Comparison of ENCODE assay signal across 8 cellular contexts in the genomic region with DNA sequence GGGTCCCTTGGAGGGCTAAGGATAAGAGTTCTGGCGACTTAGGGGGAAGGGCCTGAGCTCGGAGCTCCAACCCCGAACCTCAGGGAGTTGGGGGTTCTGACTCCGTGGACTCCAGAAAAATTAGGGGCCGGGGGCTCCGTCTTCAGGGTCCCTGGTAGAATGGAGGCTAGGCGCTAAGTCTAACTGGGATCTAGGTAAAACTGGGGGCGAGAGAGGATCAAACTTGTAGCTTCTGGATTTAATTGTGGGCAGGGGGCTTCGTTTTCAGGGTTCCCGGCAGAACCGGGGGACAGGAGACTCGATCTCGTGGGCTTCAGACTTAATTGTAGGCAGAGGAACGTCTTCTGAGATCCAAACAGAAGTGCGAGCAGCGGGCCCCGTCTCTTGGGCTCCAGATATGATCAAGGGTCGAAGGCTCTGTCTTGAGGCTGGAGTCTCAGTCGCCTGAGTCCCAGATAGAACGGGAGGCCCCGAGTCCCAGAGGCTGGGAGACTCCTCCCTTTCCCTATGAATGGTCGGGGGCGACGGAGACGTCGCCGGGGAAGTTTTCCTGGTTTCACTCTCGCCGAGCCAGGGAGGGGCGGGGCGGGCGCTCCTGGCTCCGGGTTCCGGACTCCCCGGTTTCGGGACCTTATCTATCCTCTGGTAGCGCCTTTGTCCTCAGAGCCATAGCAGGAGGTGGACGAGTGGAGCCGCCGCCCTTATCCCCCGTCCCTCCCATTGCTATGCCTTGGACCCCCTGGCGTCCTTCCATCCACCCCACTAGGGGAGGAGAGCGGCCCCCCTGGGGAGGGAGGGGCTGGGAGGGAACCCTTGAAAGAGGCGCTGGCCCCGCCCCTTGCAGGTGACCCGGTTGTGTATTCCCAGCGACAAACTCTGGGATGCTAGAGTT. TPM values are rescaled to one million over a fixed set of nuclear protein-coding genes. Genes with fewer than 3 reads are reported as not detected.
DNase-seq lines count a peak whose midpoint lies in the region; ATAC-seq and TF ChIP-seq lines count a peak whose summit lies in the region.

No MANE protein-coding gene starts in this region.

- H3K9me3 ChIP-seq in BE2C, result no peaks in the 10 kb centered on the region

- H3K4me3 ChIP-seq in BE2C (ENCODE audit: low read depth, low read length), result peak overlapping the region; percentile 71
- H3K4me3 ChIP-seq in fibroblast of mammary gland (ENCODE audit: control insufficient read depth, low read depth, low read length), result peak overlapping the region; percentile 94

- no peaks in the 10 kb centered on the region for H3K36me3 Mint-ChIP-seq in activated CD8-positive, alpha-beta T cell treated with anti-CD3 and anti-CD28 coated beads, Interleukin-2, amount 10 ng/mL, durations not matched to agents 7 days and 5 days (ENCODE audit: low read depth)
- H3K36me3 Mint-ChIP-seq in naive thymus-derived CD8-positive, alpha-beta T cell, result no peaks in the 10 kb centered on the region

- TF ChIP-seq CTCF in BE2C (IDR thresholded peaks at IDR 0.05; ENCODE audit: low read depth, low read length) (no peak), fibroblast of mammary gland (conservative IDR thresholded peaks at IDR 0.05; ENCODE audit: control insufficient read depth, insufficient read depth, low read depth, low read length) (no peak)

- CTCF ChIA-PET in activated CD8-positive, alpha-beta T cell treated with anti-CD3 and anti-CD28 coated beads, Interleukin-2, amount 10 ng/mL, durations not matched to agents 7 days and 5 days (lab: Charles Lee), result interaction anchor here (3.1 kb wide), 1 partner anchor 63 kb away, joined by 8 read pairs; no protein-coding TSS in a partner anchor

- POLR2A ChIA-PET in activated CD8-positive, alpha-beta T cell treated with anti-CD3 and anti-CD28 coated beads, Interleukin-2, amount 10 ng/mL, durations not matched to agents 7 days and 5 days (lab: Charles Lee), result no interaction called here
- POLR2A ChIA-PET in naive thymus-derived CD8-positive, alpha-beta T cell (lab: Charles Lee), result interaction anchor here (0.6 kb wide), 1 partner anchor 77 kb away, joined by 3 read pairs; no protein-coding TSS in a partner anchor

- peaks cover 24% of the 10 kb centered on the region for H3K4me1 ChIP-seq in BE2C

- ATAC-seq in activated CD8-positive, alpha-beta T cell treated with anti-CD3 and anti-CD28 coated beads, Interleukin-2, amount 10 ng/mL, durations not matched to agents 7 days and 5 days, result no peak
- ATAC-seq in naive thymus-derived CD8-positive, alpha-beta T cell, result no peak
- ATAC-seq in GM19023 (IDR thresholded peaks at IDR 0.05; ENCODE audit: unreplicated experiment), result no peak

- H3K27me3 Mint-ChIP-seq in activated CD8-positive, alpha-beta T cell treated with anti-CD3 and anti-CD28 coated beads, Interleukin-2, amount 10 ng/mL, durations not matched to agents 7 days and 5 days (ENCODE audit: low read depth), result peaks cover 43% of the 10 kb centered on the region
- peaks cover 8 to 15% (median 12%) of the 10 kb centered on the region in 5 donors for H3K27me3 Mint-ChIP-seq in naive thymus-derived CD8-positive, alpha-beta T cell

- H3K27ac Mint-ChIP-seq in activated CD8-positive, alpha-beta T cell treated with anti-CD3 and anti-CD28 coated beads, Interleukin-2, amount 10 ng/mL, durations not matched to agents 7 days and 5 days, result no peak overlapping the region
- H3K27ac Mint-ChIP-seq in naive thymus-derived CD8-positive, alpha-beta T cell, result peak overlapping the region in 9 of 10 donors; percentile 32 to 89 (median 80)

- H3K27me3 ChIP-seq in BE2C, result peaks cover 9% of the 10 kb centered on the region

- H3K4me3 Mint-ChIP-seq in activated CD8-positive, alpha-beta T cell treated with anti-CD3 and anti-CD28 coated beads, Interleukin-2, amount 10 ng/mL, durations not matched to agents 7 days and 5 days, result peak overlapping the region; percentile 40
- peak overlapping the region; percentile 73 to 91 (median 86) for H3K4me3 Mint-ChIP-seq in naive thymus-derived CD8-positive, alpha-beta T cell

- peaks cover 37% of the 10 kb centered on the region for H3K4me1 Mint-ChIP-seq in activated CD8-positive, alpha-beta T cell treated with anti-CD3 and anti-CD28 coated beads, Interleukin-2, amount 10 ng/mL, durations not matched to agents 7 days and 5 days (ENCODE audit: low read depth)
- H3K4me1 Mint-ChIP-seq in naive thymus-derived CD8-positive, alpha-beta T cell, result peaks cover 20 to 41% (median 27%) of the 10 kb centered on the region in 4 donors

- no peaks in the 10 kb centered on the region for H3K9me3 Mint-ChIP-seq in activated CD8-positive, alpha-beta T cell treated with anti-CD3 and anti-CD28 coated beads, Interleukin-2, amount 10 ng/mL, durations not matched to agents 7 days and 5 days (ENCODE audit: insufficient read depth)
- H3K9me3 Mint-ChIP-seq in naive thymus-derived CD8-positive, alpha-beta T cell, result peaks cover 0 to 2% (median 0%) of the 10 kb centered on the region in 9 donors

- H3K36me3 ChIP-seq in BE2C, result no peaks in the 10 kb centered on the region

- DNase-seq in BE2C (peak; percentile 32), HT1080 (ENCODE audit: low read depth) (peak; percentile 55), fibroblast of mammary gland (ENCODE audit: low read depth) (peak; percentile 36)
- no peak for DNase-seq in activated CD8-positive, alpha-beta T cell treated with anti-CD3 and anti-CD28 coated beads, Interleukin-2, amount 10 ng/mL, durations not matched to agents 7 days and 5 days
- DNase-seq in naive thymus-derived CD8-positive, alpha-beta T cell, result peak in 1 of 10 donors; percentile 14
- DNase-seq in activated CD4-positive, CD25-positive, alpha-beta regulatory T cell treated with anti-CD3 and anti-CD28 coated beads, Interleukin-2, amount 50 U/mL, for 72 hours, result no peak
- no peak for DNase-seq in stimulated activated CD4-positive, alpha-beta T cell treated with anti-CD3 and anti-CD28 coated beads, Interleukin-1b, Interleukin-23, amount 100 ng/mL, for 48 hours

RNA-seq across cellular contexts. Expression of gene NECTIN2, which starts 1.3 kb away (rescaled TPM):
- polyA plus RNA-seq in BE2C (2012; ENCODE audit: insufficient read depth, insufficient read length, low read depth), result 105 TPM
- 131 and 151 TPM in 2 replicates for total RNA-seq in HT1080 (2014; rRNA removed; shearing (Covaris generic))
- polyA plus RNA-seq in HT1080 (2015; cell fraction: cytosol; rRNA removed), result 175 and 182 TPM in 2 replicates
- 148 and 172 TPM in 2 replicates for polyA plus RNA-seq in HT1080 (2015; cell fraction: nucleus; rRNA removed)
- under 1 TPM; 0.26 to 0.31 TPM for total RNA-seq in activated CD8-positive, alpha-beta T cell treated with anti-CD3 and anti-CD28 coated beads, Interleukin-2, amount 10 ng/mL, durations not matched to agents 7 days and 5 days
- under 1 TPM; 0.42 to 0.93 TPM for total RNA-seq in naive thymus-derived CD8-positive, alpha-beta T cell
- under 1 TPM in 1 of 3 donors, not detected in 2; 0.47 TPM for polyA plus RNA-seq in naive thymus-derived CD8-positive, alpha-beta T cell

RNA-seq across cellular contexts. Expression of gene BCAM, which starts 38.5 kb away (rescaled TPM):
- 7.3 TPM for polyA plus RNA-seq in BE2C (2012; ENCODE audit: insufficient read depth, insufficient read length, low read depth)
- total RNA-seq in HT1080 (2014; rRNA removed; shearing (Covaris generic)), result 2.0 and 3.9 TPM in 2 replicates
- 2.6 and 4.3 TPM in 2 replicates for polyA plus RNA-seq in HT1080 (2015; cell fraction: cytosol; rRNA removed)
- polyA plus RNA-seq in HT1080 (2015; cell fraction: nucleus; rRNA removed), result 2.8 and 9.1 TPM in 2 replicates
- not detected for total RNA-seq in activated CD8-positive, alpha-beta T cell treated with anti-CD3 and anti-CD28 coated beads, Interleukin-2, amount 10 ng/mL, durations not matched to agents 7 days and 5 days
- not detected for total RNA-seq in naive thymus-derived CD8-positive, alpha-beta T cell
- polyA plus RNA-seq in naive thymus-derived CD8-positive, alpha-beta T cell, result not detected

RNA-seq across cellular contexts. Expression of gene TOMM40, which starts 43.7 kb away (rescaled TPM):
- polyA plus RNA-seq in BE2C (2012; ENCODE audit: insufficient read depth, insufficient read length, low read depth), result 239 TPM
- total RNA-seq in HT1080 (2014; rRNA removed; shearing (Covaris generic)), result 230 and 243 TPM in 2 replicates
- polyA plus RNA-seq in HT1080 (2015; cell fraction: cytosol; rRNA removed), result 106 and 111 TPM in 2 replicates
- polyA plus RNA-seq in HT1080 (2015; cell fraction: nucleus; rRNA removed), result 87.4 and 119 TPM in 2 replicates
- total RNA-seq in activated CD8-positive, alpha-beta T cell treated with anti-CD3 and anti-CD28 coated beads, Interleukin-2, amount 10 ng/mL, durations not matched to agents 7 days and 5 days, result 10 to 100 TPM; 84.5 to 88.4 TPM
- total RNA-seq in naive thymus-derived CD8-positive, alpha-beta T cell, result 10 to 100 TPM; 39.3 to 41.4 TPM
- 10 to 100 TPM; 32.0 to 42.3 (median 33.7) TPM for polyA plus RNA-seq in naive thymus-derived CD8-positive, alpha-beta T cell

RNA-seq across cellular contexts. Expression of gene APOE, which starts 58.2 kb away (rescaled TPM):
- polyA plus RNA-seq in BE2C (2012; ENCODE audit: insufficient read depth, insufficient read length, low read depth), result 22.4 TPM
- 1.4 and 1.9 TPM in 2 replicates for total RNA-seq in HT1080 (2014; rRNA removed; shearing (Covaris generic))
- 0.88 and 2.1 TPM in 2 replicates for polyA plus RNA-seq in HT1080 (2015; cell fraction: cytosol; rRNA removed)
- polyA plus RNA-seq in HT1080 (2015; cell fraction: nucleus; rRNA removed), result 1.5 and 2.5 TPM in 2 replicates
- total RNA-seq in activated CD8-positive, alpha-beta T cell treated with anti-CD3 and anti-CD28 coated beads, Interleukin-2, amount 10 ng/mL, durations not matched to agents 7 days and 5 days, result under 1 TPM; 0.68 to 0.89 TPM
- 1 to 10 TPM; 2.9 to 3.6 TPM for total RNA-seq in naive thymus-derived CD8-positive, alpha-beta T cell
- polyA plus RNA-seq in naive thymus-derived CD8-positive, alpha-beta T cell, result not detected

Comparison
In these comparisons a context has a peak if more than half of its experiments do, and no peak if none do; other contexts are left out.
1. DNase-seq: peak in BE2C (single experiment), HT1080 (single experiment) and fibroblast of mammary gland (single experiment); none in activated CD8-positive, alpha-beta T cell treated with anti-CD3 and anti-CD28 coated beads, Interleukin-2, amount 10 ng/mL, durations not matched to agents 7 days and 5 days (single experiment), activated CD4-positive, CD25-positive, alpha-beta regulatory T cell treated with anti-CD3 and anti-CD28 coated beads, Interleukin-2, amount 50 U/mL, for 72 hours (single experiment) and stimulated activated CD4-positive, alpha-beta T cell treated with anti-CD3 and anti-CD28 coated beads, Interleukin-1b, Interleukin-23, amount 100 ng/mL, for 48 hours (single experiment).
2. RNA of gene NECTIN2, which starts 1.3 kb away (total RNA-seq): 131 to 151 TPM in HT1080; 0.42 to 0.93 TPM in naive thymus-derived CD8-positive, alpha-beta T cell and 0.26 to 0.31 TPM in activated CD8-positive, alpha-beta T cell treated with anti-CD3 and anti-CD28 coated beads, Interleukin-2, amount 10 ng/mL, durations not matched to agents 7 days and 5 days; every median in the first group is over 10 times any median in the second.